Comparison of ENCODE assay signal across 13 cellular contexts in the genomic region with DNA sequence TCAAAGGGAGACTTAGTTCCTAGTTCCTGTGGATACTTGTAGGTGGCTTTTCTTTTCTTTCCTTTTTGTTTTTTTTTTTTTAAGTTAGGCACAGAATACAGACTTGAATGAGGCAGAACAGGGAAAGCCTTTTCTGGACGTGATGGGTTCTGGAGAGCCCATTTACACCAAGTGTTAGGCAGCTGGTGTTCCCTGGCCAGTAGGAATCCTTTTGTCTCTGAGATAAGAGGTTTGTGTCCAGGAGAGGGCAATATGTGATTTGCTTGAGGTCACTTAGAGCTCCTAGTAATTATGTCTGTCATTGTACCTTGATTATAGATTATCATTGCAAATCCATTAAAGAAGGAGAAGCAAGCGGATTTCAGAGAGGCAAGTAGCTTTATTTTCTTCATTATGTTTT. TPM values are rescaled to one million over a fixed set of nuclear protein-coding genes. Genes with fewer than 3 reads are reported as not detected.
DNase-seq lines count a peak whose midpoint lies in the region; ATAC-seq and TF ChIP-seq lines count a peak whose summit lies in the region.
"Had no signal": no experiment of that assay in that cellular context is flagged by ENCODE, and none has a peak within 500 bp of the region (broad histone marks: within the 10 kb centered on the region; RNA-seq: fewer than 3 reads in every experiment).

No MANE protein-coding gene starts in this region.

- CTCF ChIA-PET in WTC11 (lab: Charles Lee) = interaction anchor here (0.6 to 3.5 kb wide), 9 partner anchors 8 to 704 kb away, joined by 3 to 25 read pairs (median 3); partner anchors contain the start of genes ALDH7A1 and MEGF10

- H3K4me1 Mint-ChIP-seq in WTC11 = peaks cover 50% of the 10 kb centered on the region
- H3K4me1 Mint-ChIP-seq: activated T-helper 17 cell treated with anti-CD3 and anti-CD28 coated beads, Interleukin-2, amount 50 U/mL, for 72 hours had no signal

- no peaks in the 10 kb centered on the region for H3K9me3 ChIP-seq in thyroid gland

- no peaks in the 10 kb centered on the region for H3K9me3 Mint-ChIP-seq in WTC11
- H3K9me3 Mint-ChIP-seq: activated T-helper 17 cell treated with anti-CD3 and anti-CD28 coated beads, Interleukin-2, amount 50 U/mL, for 72 hours had no signal

- intact Hi-C loops in thyroid gland (cut with DNase I) = no loop called here

- no peaks in the 10 kb centered on the region for H3K27me3 Mint-ChIP-seq in WTC11 (ENCODE audit: low read depth)

- H3K27ac ChIP-seq in layer of hippocampus (ENCODE audit: low read depth, low read length) = peak overlapping the region; percentile 91
- H3K27ac ChIP-seq in thyroid gland = no peak overlapping the region

- no peak overlapping the region for H3K4me3 Mint-ChIP-seq in WTC11
- H3K4me3 Mint-ChIP-seq: activated T-helper 17 cell treated with anti-CD3 and anti-CD28 coated beads, Interleukin-2, amount 50 U/mL, for 72 hours had no signal

- H3K4me1 ChIP-seq in thyroid gland = peaks cover 0 to 4% of the 10 kb centered on the region in 2 donors

- H3K36me3 ChIP-seq in thyroid gland = no peaks in the 10 kb centered on the region

- peak overlapping the region; percentile 46 for H3K27ac Mint-ChIP-seq in WTC11
- H3K27ac Mint-ChIP-seq: activated T-helper 17 cell treated with anti-CD3 and anti-CD28 coated beads, Interleukin-2, amount 50 U/mL, for 72 hours had no signal

- TF ChIP-seq POLR2A in thyroid gland (IDR thresholded peaks at IDR 0.05) = no peak

- POLR2A ChIA-PET in WTC11 (lab: Charles Lee) = no interaction called here

- ATAC-seq in WTC11 (peak; percentile 64), HG02840 (IDR thresholded peaks at IDR 0.05; ENCODE audit: low FRiP score, unreplicated experiment) (no peak)
- ATAC-seq: activated T-helper 17 cell treated with anti-CD3 and anti-CD28 coated beads, Interleukin-2, amount 50 U/mL, for 72 hours; Panc1 had no signal

- no peak overlapping the region for H3K4me3 ChIP-seq in thyroid gland (replicated peaks in 1 of 3)

- H3K36me3 Mint-ChIP-seq in WTC11 = no peaks in the 10 kb centered on the region

- H3K27me3 ChIP-seq in layer of hippocampus (ENCODE audit: control insufficient read depth, insufficient read depth, low read length) (no peaks in the 10 kb centered on the region), thyroid gland (no peaks in the 10 kb centered on the region)

- TF ChIP-seq CTCF in WTC11 (IDR thresholded peaks at IDR 0.05) = no peak
- no peak for TF ChIP-seq CTCF in thyroid gland (IDR thresholded peaks at IDR 0.05)

- WGBS in thyroid gland, 2 donors = 61 to 64% methylated on average over 2 of the region's 2 CpGs

- DNase-seq in ELR (ENCODE audit: low read depth) (peak; percentile 13), NCI-H1092 treated with DMSO at 0.1 percent for 48 hours (lab: John Stamatoyannopoulos, UW) (peak; percentile 34), WTC11 (ENCODE audit: low spot score) (no peak), NCI-H1105 treated with DMSO at 0.1 percent for 48 hours (lab: John Stamatoyannopoulos, UW) (no peak), thyroid gland (no peak), SHP77 treated with DMSO at 0.1 percent for 48 hours (lab: John Stamatoyannopoulos, UW) (no peak)
- DNase-seq: NCI-H345, occipital lobe had no signal

TF ChIP-seq in WTC11, 78 proteins besides CTCF, POLR2A, EP300 and RAD21:
- TF ChIP-seq, protein P1, sequence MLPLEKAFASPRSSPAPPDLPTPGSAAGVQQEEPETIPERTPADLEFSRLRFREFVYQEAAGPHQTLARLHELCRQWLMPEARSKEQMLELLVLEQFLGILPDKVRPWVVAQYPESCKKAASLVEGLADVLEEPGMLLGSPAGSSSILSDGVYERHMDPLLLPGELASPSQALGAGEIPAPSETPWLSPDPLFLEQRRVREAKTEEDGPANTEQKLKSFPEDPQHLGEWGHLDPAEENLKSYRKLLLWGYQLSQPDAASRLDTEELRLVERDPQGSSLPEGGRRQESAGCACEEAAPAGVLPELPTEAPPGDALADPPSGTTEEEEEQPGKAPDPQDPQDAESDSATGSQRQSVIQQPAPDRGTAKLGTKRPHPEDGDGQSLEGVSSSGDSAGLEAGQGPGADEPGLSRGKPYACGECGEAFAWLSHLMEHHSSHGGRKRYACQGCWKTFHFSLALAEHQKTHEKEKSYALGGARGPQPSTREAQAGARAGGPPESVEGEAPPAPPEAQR (CRISPR knock-in tag; IDR thresholded peaks at IDR 0.05) = no peak
- no peak for TF ChIP-seq OVOL2 (CRISPR knock-in tag; IDR thresholded peaks at IDR 0.05; ENCODE audit: borderline replicate concordance)
- no peak for TF ChIP-seq USF1 (CRISPR knock-in tag; IDR thresholded peaks at IDR 0.05)
- no peak for TF ChIP-seq E2F4 (CRISPR knock-in tag; IDR thresholded peaks at IDR 0.05; ENCODE audit: borderline replicate concordance, low read depth)
- TF ChIP-seq TEAD4 (CRISPR knock-in tag; IDR thresholded peaks at IDR 0.05) = no peak
- no peak for TF ChIP-seq GTF2I (CRISPR knock-in tag; conservative IDR thresholded peaks at IDR 0.05)
- TF ChIP-seq ZNF416 (CRISPR knock-in tag; IDR thresholded peaks at IDR 0.05) = no peak
- no peak for TF ChIP-seq RELA (CRISPR knock-in tag; IDR thresholded peaks at IDR 0.05; ENCODE audit: borderline replicate concordance)
- no peak for TF ChIP-seq CREM (CRISPR knock-in tag; IDR thresholded peaks at IDR 0.05)
- TF ChIP-seq MXD4 (CRISPR knock-in tag; IDR thresholded peaks at IDR 0.05; ENCODE audit: borderline replicate concordance) = no peak
- no peak for TF ChIP-seq ZNF138 (CRISPR knock-in tag; conservative IDR thresholded peaks at IDR 0.05)
- TF ChIP-seq MLX (CRISPR knock-in tag; IDR thresholded peaks at IDR 0.05) = no peak
- no peak for TF ChIP-seq ZNF317 (CRISPR knock-in tag; IDR thresholded peaks at IDR 0.05; ENCODE audit: borderline replicate concordance, low read depth)
- no peak for TF ChIP-seq E2F1 (CRISPR knock-in tag; IDR thresholded peaks at IDR 0.05)

RNA-seq across cellular contexts. Expression of gene MEGF10, which starts 9.1 kb away (rescaled TPM):
- 17.9 to 24.5 TPM (median 20.8 TPM) in 3 replicates for total RNA-seq in WTC11 (2021)
- 1 to 10 TPM in 1 of 4 donors, under 1 TPM in 2, not detected in 1; under 0.01 to 2.3 (median 0.42) TPM for total RNA-seq in thyroid gland
- total RNA-seq: T-helper 2 cell treated with Interferon-gamma antibody and Interleukin-4, amounts not matched to agents 100 ng/mL and 5 ng/mL, for 36 hours had no signal

Comparison
In these comparisons a context has a peak if more than half of its experiments do, and no peak if none do; other contexts are left out.
1. DNase-seq: peak in ELR (single experiment) and NCI-H1092 treated with DMSO at 0.1 percent for 48 hours (single experiment); none in WTC11 (single experiment), NCI-H1105 treated with DMSO at 0.1 percent for 48 hours (single experiment), thyroid gland (0 of 2) and SHP77 treated with DMSO at 0.1 percent for 48 hours (single experiment).